Comparison of ENCODE assay signal across 12 cellular contexts in the genomic region with DNA sequence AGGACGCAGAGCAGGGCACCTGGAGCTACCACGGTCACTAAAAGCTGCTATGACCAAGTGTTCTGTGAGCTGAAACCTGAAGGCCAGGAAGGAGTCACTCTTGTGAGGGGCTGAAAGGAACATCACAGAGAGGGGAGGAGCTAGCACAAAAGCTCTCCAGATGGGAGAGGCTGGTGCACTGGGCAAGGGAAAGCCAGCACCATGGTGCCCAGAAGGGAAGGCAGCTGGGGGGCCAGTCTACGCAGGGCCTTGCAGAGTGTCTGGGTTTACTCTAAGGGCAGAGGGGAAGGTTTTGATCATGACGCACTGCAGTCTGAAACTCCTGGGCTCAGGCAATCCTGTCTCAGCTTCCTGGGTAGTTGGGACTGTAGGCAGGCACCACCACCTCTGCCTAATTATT. TPM values are rescaled to one million over a fixed set of nuclear protein-coding genes. Genes with fewer than 3 reads are reported as not detected.
DNase-seq lines count a peak whose midpoint lies in the region; ATAC-seq and TF ChIP-seq lines count a peak whose summit lies in the region.
"Had no signal": no experiment of that assay in that cellular context is flagged by ENCODE, and none has a peak within 500 bp of the region (broad histone marks: within the 10 kb centered on the region; RNA-seq: fewer than 3 reads in every experiment).

No MANE protein-coding gene starts in this region.

- no peaks in the 10 kb centered on the region for H3K9me3 ChIP-seq in PC-3 (ENCODE audit: low read length)
- no peaks in the 10 kb centered on the region for H3K9me3 ChIP-seq in gastrocnemius medialis
- H3K9me3 ChIP-seq: tibial artery had no signal

- peaks cover 4% of the 10 kb centered on the region for H3F3A ChIP-seq in PC-3 (ENCODE audit: low read length, unreplicated experiment)

- H3K36me3 Mint-ChIP-seq in activated CD4-positive, alpha-beta T cell treated with anti-CD3 and anti-CD28 coated beads for 36 hours (ENCODE audit: low read depth): peaks cover 34% of the 10 kb centered on the region
- H3K36me3 Mint-ChIP-seq in effector memory CD8-positive, alpha-beta T cell (ENCODE audit: insufficient read depth): peaks cover 53% of the 10 kb centered on the region

- intact Hi-C loops in activated CD4-positive, alpha-beta T cell treated with anti-CD3 and anti-CD28 coated beads for 36 hours (cut with DNase I, micrococcal nuclease): no loop called here
- intact Hi-C loops in PC-3 (cut with micrococcal nuclease): no loop called here
- intact Hi-C loops in gastrocnemius medialis (cut with DNase I; ENCODE audit: low total_unique reads): loop anchor here (5.0 kb wide), 1 partner anchor 39 kb away; the partner anchor contains the start of gene FIZ1

- H3K4me1 ChIP-seq in PC-3 (ENCODE audit: insufficient read depth, low read length) (peaks cover 21% of the 10 kb centered on the region), gastrocnemius medialis (peaks cover 50 to 57% of the 10 kb centered on the region in 2 donors)

- no peaks in the 10 kb centered on the region for H4K20me1 ChIP-seq in PC-3 (ENCODE audit: low read length)

- H3K27ac ChIP-seq in PC-3 (ENCODE audit: low read length) (no peak overlapping the region), gastrocnemius medialis (peak overlapping the region; percentile 90 to 100 (median 98))

- TF ChIP-seq CTCF in PC-3 (conservative IDR thresholded peaks at IDR 0.05; ENCODE audit: low read depth, low read length): no peak
- TF ChIP-seq CTCF in gastrocnemius medialis (IDR thresholded peaks at IDR 0.05 in 4 of 5, conservative IDR thresholded peaks at IDR 0.05 in 1 of 5): no peak

- H3K27me3 Mint-ChIP-seq in activated CD4-positive, alpha-beta T cell treated with anti-CD3 and anti-CD28 coated beads for 36 hours: no peaks in the 10 kb centered on the region
- no peaks in the 10 kb centered on the region for H3K27me3 Mint-ChIP-seq in effector memory CD8-positive, alpha-beta T cell

- no peak overlapping the region for H3K9ac ChIP-seq in PC-3 (ENCODE audit: low read length)

- no peak overlapping the region for H2AFZ ChIP-seq in PC-3 (ENCODE audit: low read length)

- H3K27ac Mint-ChIP-seq in activated CD4-positive, alpha-beta T cell treated with anti-CD3 and anti-CD28 coated beads for 36 hours: peak overlapping the region; percentile 100
- H3K27ac Mint-ChIP-seq in effector memory CD8-positive, alpha-beta T cell: peak overlapping the region; percentile 100

- DNase-seq in activated CD4-positive, alpha-beta T cell treated with anti-CD3 and anti-CD28 coated beads for 36 hours: no peak
- DNase-seq in activated CD4-positive, alpha-beta T cell treated with anti-CD3 and anti-CD28 coated beads, Interleukin-2, amount 50 U/mL, for 48 hours: no peak
- DNase-seq in PC-3: no peak
- no peak for DNase-seq in effector memory CD8-positive, alpha-beta T cell
- no peak for DNase-seq in gastrocnemius medialis
- no peak for DNase-seq in stimulated activated CD4-positive, alpha-beta T cell treated with anti-CD3 and anti-CD28 coated beads, Interleukin-2, amount 100 ng/mL, for 48 hours
- DNase-seq in activated effector memory CD4-positive, alpha-beta T cell treated with anti-CD3 and anti-CD28 coated beads, Interleukin-2, amount 50 U/mL, for 16 hours: no peak
- DNase-seq: activated CD8-positive, alpha-beta memory T cell treated with anti-CD3 and anti-CD28 coated beads, Interleukin-2, amount 50 U/mL, for 4 hours; dorsolateral prefrontal cortex; stimulated activated CD4-positive, alpha-beta T cell treated with anti-CD3 and anti-CD28 coated beads, Interleukin-2, amount 100 ng/mL, for 24 hours; tibial artery had no signal

- no peaks in the 10 kb centered on the region for H3K9me2 ChIP-seq in PC-3 (replicated peaks; ENCODE audit: low read length)

- TF ChIP-seq POLR2A in gastrocnemius medialis (IDR thresholded peaks at IDR 0.05): no peak

- peak overlapping the region; percentile 95 for H3K4me3 Mint-ChIP-seq in activated CD4-positive, alpha-beta T cell treated with anti-CD3 and anti-CD28 coated beads for 36 hours
- peak overlapping the region; percentile 97 to 99 for H3K4me3 Mint-ChIP-seq in effector memory CD8-positive, alpha-beta T cell

- no TSS peak for BruUV-seq in PC-3 (replicated peaks; lab: Mats Ljungman, UMichigan)

- H3K4me3 ChIP-seq in PC-3 (ENCODE audit: low read length): peak overlapping the region; percentile 99
- peak overlapping the region in 3 of 4 donors; percentile 92 to 100 (median 92) for H3K4me3 ChIP-seq in gastrocnemius medialis

- H3K9me3 Mint-ChIP-seq in activated CD4-positive, alpha-beta T cell treated with anti-CD3 and anti-CD28 coated beads for 36 hours (ENCODE audit: low read depth): no peaks in the 10 kb centered on the region
- peaks cover 0 to 2% of the 10 kb centered on the region in 2 donors for H3K9me3 Mint-ChIP-seq in effector memory CD8-positive, alpha-beta T cell

- H3K79me2 ChIP-seq in PC-3 (ENCODE audit: low read length): peaks cover 58% of the 10 kb centered on the region

- peak overlapping the region; percentile 99 for H3K4me2 ChIP-seq in PC-3 (ENCODE audit: low read length)

- H3K36me3 ChIP-seq in PC-3 (ENCODE audit: low read depth, low read length) (no peaks in the 10 kb centered on the region), gastrocnemius medialis (no peaks in the 10 kb centered on the region)

- peaks cover 60% of the 10 kb centered on the region for H3K4me1 Mint-ChIP-seq in activated CD4-positive, alpha-beta T cell treated with anti-CD3 and anti-CD28 coated beads for 36 hours
- peaks cover 53 to 63% of the 10 kb centered on the region in 2 donors for H3K4me1 Mint-ChIP-seq in effector memory CD8-positive, alpha-beta T cell (ENCODE audit: low read depth in 2 of 2)

- CTCF ChIA-PET in activated CD4-positive, alpha-beta T cell treated with anti-CD3 and anti-CD28 coated beads for 36 hours (lab: Charles Lee): interaction anchor here (0.9 to 3.4 kb wide), 8 partner anchors 9 to 119 kb away, joined by 3 to 24 read pairs (median 5); partner anchors contain the start of genes CCDC106, U2AF2 and ZNF784
- CTCF ChIA-PET in PC-3 (lab: Charles Lee): interaction anchor here (0.6 to 0.7 kb wide), 2 partner anchors 16 to 133 kb away, joined by 4 to 9 read pairs; no protein-coding TSS in a partner anchor

- POLR2A ChIA-PET in activated CD4-positive, alpha-beta T cell treated with anti-CD3 and anti-CD28 coated beads for 36 hours (lab: Charles Lee): interaction anchor here (0.8 to 1.7 kb wide), 2 partner anchors 10 to 18 kb away, joined by 3 to 6 read pairs; no protein-coding TSS in a partner anchor
- POLR2A ChIA-PET in PC-3 (lab: Charles Lee; ENCODE audit: unreplicated experiment): no interaction called here

- in situ Hi-C loops in gastrocnemius medialis (cut with MboI; ENCODE audit: low sequenced_read_pairs in 4 of 4): loop anchor here in 3 of 4 donors (10.0 to 25.0 kb wide), 3 partner anchors 52 to 499 kb away; partner anchors contain the start of genes TNNT1 (in 1 of the 3) and ZNF579 (in 1 of the 3)

- H3K27me3 ChIP-seq in PC-3 (ENCODE audit: low read length) (no peaks in the 10 kb centered on the region), gastrocnemius medialis (no peaks in the 10 kb centered on the region)
- H3K27me3 ChIP-seq: dorsolateral prefrontal cortex, tibial artery had no signal

- ATAC-seq in activated CD4-positive, alpha-beta T cell treated with anti-CD3 and anti-CD28 coated beads for 36 hours: no peak
- ATAC-seq in PC-3: no peak
- no peak for ATAC-seq in effector memory CD8-positive, alpha-beta T cell (replicated peaks)
- ATAC-seq in gastrocnemius medialis: no peak
- ATAC-seq in HG02571 (IDR thresholded peaks at IDR 0.05; ENCODE audit: unreplicated experiment): no peak

RNA-seq across cellular contexts. Expression of gene ZNF580, which starts 4.1 kb away (rescaled TPM):
- 10 to 100 TPM; 24.2 to 35.6 TPM for total RNA-seq in activated CD4-positive, alpha-beta T cell treated with anti-CD3 and anti-CD28 coated beads for 36 hours
- 15.2 and 23.9 TPM in 2 replicates for total RNA-seq in PC-3 (2014; rRNA removed)
- 10 to 100 TPM in 1 of 4 donors, 1 to 10 TPM in 3; 1.5 to 12.3 (median 7.2) TPM for total RNA-seq in gastrocnemius medialis

RNA-seq across cellular contexts. Expression of gene ZNF581, which starts 6.7 kb away (rescaled TPM):
- 10 to 100 TPM; 18.9 to 26.9 TPM for total RNA-seq in activated CD4-positive, alpha-beta T cell treated with anti-CD3 and anti-CD28 coated beads for 36 hours
- total RNA-seq in PC-3 (2014; rRNA removed) (25.6 and 37.5 TPM in 2 replicates), gastrocnemius medialis (10 to 100 TPM in 3 of 4 donors, 1 to 10 TPM in 1; 9.9 to 17.3 (median 13.7) TPM)

RNA-seq across cellular contexts. Expression of gene CCDC106, which starts 11.3 kb away (rescaled TPM):
- total RNA-seq in activated CD4-positive, alpha-beta T cell treated with anti-CD3 and anti-CD28 coated beads for 36 hours: 1 to 10 TPM; 6.2 to 6.3 TPM
- total RNA-seq in PC-3 (2014; rRNA removed) (36.0 and 41.4 TPM in 2 replicates), gastrocnemius medialis (10 to 100 TPM in 2 of 4 donors, 1 to 10 TPM in 2; 6.3 to 21.2 (median 12.6) TPM)

RNA-seq across cellular contexts. Expression of gene ZNF784, which starts 12.4 kb away (rescaled TPM):
- 1 to 10 TPM; 3.2 to 4.3 TPM for total RNA-seq in activated CD4-positive, alpha-beta T cell treated with anti-CD3 and anti-CD28 coated beads for 36 hours
- total RNA-seq in PC-3 (2014; rRNA removed) (9.0 and 18.0 TPM in 2 replicates), gastrocnemius medialis (1 to 10 TPM; 6.0 to 10.0 (median 8.2) TPM)

RNA-seq across cellular contexts. Expression of gene U2AF2, which starts 18.1 kb away (rescaled TPM):
- 100 to 1,000 TPM; 252 to 292 TPM for total RNA-seq in activated CD4-positive, alpha-beta T cell treated with anti-CD3 and anti-CD28 coated beads for 36 hours
- total RNA-seq in PC-3 (2014; rRNA removed) (343 and 360 TPM in 2 replicates), gastrocnemius medialis (10 to 100 TPM; 38.1 to 60.2 (median 50.1) TPM)
